30 cellular contexts compared by ENCODE assay signal in genomic region chr22:24063986-24064385, GRCh38. TPM values are rescaled to one million over a fixed set of nuclear protein-coding genes. Genes with fewer than 3 reads are reported as not detected.
"Had no signal": no experiment of that assay in that cellular context is flagged by ENCODE, and none has a peak within 500 bp of the region (broad histone marks: within the 10 kb centered on the region; RNA-seq: fewer than 3 reads in every experiment).

No MANE protein-coding gene starts in this region.

- H3K27me3 ChIP-seq: hepatocyte, neutrophil, right lobe of liver, spleen, stomach, transverse colon had no signal

- H2AFZ ChIP-seq: hepatocyte had no signal

- H3K27ac ChIP-seq: hepatocyte, neutrophil, psoas muscle, right lobe of liver, spleen, stomach, thoracic aorta, transverse colon had no signal

- H3K9me3 ChIP-seq: mucosa of descending colon, neutrophil, psoas muscle, right lobe of liver, spleen, stomach, thoracic aorta, transverse colon had no signal

- H3K9me3 Mint-ChIP-seq: naive thymus-derived CD8-positive, alpha-beta T cell had no signal

- ATAC-seq: mucosa of descending colon; naive thymus-derived CD8-positive, alpha-beta T cell; psoas muscle; right lobe of liver had no signal

- H3K4me2 ChIP-seq: hepatocyte had no signal

- H3K4me3 Mint-ChIP-seq: endodermal cell had no signal

- FAIRE-seq: colon had no signal

- H3K27ac Mint-ChIP-seq: endodermal cell had no signal

- H3K27me3 Mint-ChIP-seq: naive thymus-derived CD8-positive, alpha-beta T cell had no signal

- DNase-seq: dermis blood vessel endothelial cell; endodermal cell; foreskin melanocyte; head of caudate nucleus; mesendoderm; mucosa of descending colon; naive thymus-derived CD8-positive, alpha-beta T cell; psoas muscle; retina; spleen; stimulated activated CD4-positive, alpha-beta T cell treated with anti-CD3 and anti-CD28 coated beads, Interleukin-15, amount 100 ng/mL, for 24 hours; stimulated activated CD4-positive, alpha-beta T cell treated with anti-CD3 and anti-CD28 coated beads, Interleukin-1b, Interleukin-23, amount 100 ng/mL, for 48 hours; stimulated activated CD4-positive, alpha-beta T cell treated with anti-CD3 and anti-CD28 coated beads, Interleukin-4, amount 100 ng/mL, for 24 hours; stimulated activated naive CD4-positive, alpha-beta T cell; stomach; substantia nigra; transverse colon had no signal

- H3K79me2 ChIP-seq: hepatocyte had no signal

- H3K4me3 ChIP-seq: hepatocyte, mucosa of descending colon, psoas muscle, right lobe of liver, spleen, stomach, thoracic aorta, transverse colon had no signal

RNA-seq across cellular contexts. Expression of gene GSTT4, which starts 58.7 kb away (rescaled TPM):
- total RNA-seq: dermis blood vessel endothelial cell; endodermal cell; hepatocyte; kidney epithelial cell; liver; lung microvascular endothelial cell; mucosa of descending colon; naive thymus-derived CD8-positive, alpha-beta T cell; osteoblast; psoas muscle; right lobe of liver; skeletal muscle tissue; spleen; stomach; thoracic aorta; transverse colon; ureter had no signal
- polyA plus RNA-seq: esophagus; hepatocyte; liver; naive thymus-derived CD8-positive, alpha-beta T cell; neural cell; psoas muscle; spleen; stomach had no signal
